8 cellular contexts compared by ENCODE assay signal in genomic region chr4:108620933-108621905, GRCh38. TPM values are rescaled to one million over a fixed set of nuclear protein-coding genes. Genes with fewer than 3 reads are reported as not detected.
DNase-seq lines count a peak whose midpoint lies in the region; ATAC-seq lines count a peak whose summit lies in the region.

No MANE protein-coding gene starts in this region.

- ATAC-seq in central memory CD8-positive, alpha-beta T cell (replicated peaks; ENCODE audit: extremely low read depth, poor library complexity, severe bottlenecking): no peak
- no peak for ATAC-seq in GM21786 (IDR thresholded peaks at IDR 0.05; ENCODE audit: unreplicated experiment)

- no peaks in the 10 kb centered on the region for H3K27me3 ChIP-seq in muscle layer of colon (ENCODE audit: control insufficient read depth in 1 of 2, insufficient read depth in 2 of 2, low read length in 2 of 2)

- H3K27me3 Mint-ChIP-seq in IgD-negative memory B cell: peaks cover 2% of the 10 kb centered on the region
- no peaks in the 10 kb centered on the region for H3K27me3 Mint-ChIP-seq in central memory CD8-positive, alpha-beta T cell

- H3K4me1 ChIP-seq in muscle layer of colon (ENCODE audit: insufficient read depth, low read length): peaks cover 13% of the 10 kb centered on the region

- H3K4me1 Mint-ChIP-seq in IgD-negative memory B cell: peaks cover 17 to 38% (median 21%) of the 10 kb centered on the region in 3 donors
- peaks cover 42% of the 10 kb centered on the region for H3K4me1 Mint-ChIP-seq in central memory CD8-positive, alpha-beta T cell

- peaks cover 44% of the 10 kb centered on the region for H3K36me3 ChIP-seq in muscle layer of colon (ENCODE audit: insufficient read depth, low read length)

- H3K4me3 Mint-ChIP-seq in IgD-negative memory B cell: peak overlapping the region; percentile 86 to 98 (median 96)
- H3K4me3 Mint-ChIP-seq in central memory CD8-positive, alpha-beta T cell: peak overlapping the region; percentile 92

- peak overlapping the region; percentile 80 for H3K9ac ChIP-seq in muscle layer of colon (ENCODE audit: low read length)

- peaks cover 3% of the 10 kb centered on the region for H3K36me3 Mint-ChIP-seq in IgD-negative memory B cell
- peaks cover 61% of the 10 kb centered on the region for H3K36me3 Mint-ChIP-seq in central memory CD8-positive, alpha-beta T cell (ENCODE audit: insufficient read depth)

- H3K27ac Mint-ChIP-seq in IgD-negative memory B cell: peak overlapping the region; percentile 83 to 97 (median 85)
- H3K27ac Mint-ChIP-seq in central memory CD8-positive, alpha-beta T cell (ENCODE audit: low read depth): peak overlapping the region; percentile 90

- peaks cover 0 to 2% (median 1%) of the 10 kb centered on the region in 3 donors for H3K9me3 Mint-ChIP-seq in IgD-negative memory B cell
- no peaks in the 10 kb centered on the region for H3K9me3 Mint-ChIP-seq in central memory CD8-positive, alpha-beta T cell

- DNase-seq in GM19240 (ENCODE audit: insufficient read length, low spot score): peak; percentile 7
- no peak for DNase-seq in central memory CD8-positive, alpha-beta T cell (ENCODE audit: low spot score in 2 of 2)
- DNase-seq in NCI-H2171 treated with DMSO at 0.1 percent for 48 hours (lab: John Stamatoyannopoulos, UW): no peak
- no peak for DNase-seq in NCI-H748 (lab: John Stamatoyannopoulos, UW; ENCODE audit: unreplicated experiment)
- DNase-seq in NCI-H1417 (lab: John Stamatoyannopoulos, UW): no peak

- H3K27ac ChIP-seq in muscle layer of colon (ENCODE audit: low read depth, low read length): peak overlapping the region; percentile 64

- no peaks in the 10 kb centered on the region for H3K9me3 ChIP-seq in muscle layer of colon (ENCODE audit: low read length)

- H3K4me3 ChIP-seq in muscle layer of colon (ENCODE audit: low read depth in 1 of 2, low read length in 2 of 2): peak overlapping the region; percentile 82 to 87

RNA-seq across cellular contexts. Expression of gene RPL34, which starts 0.8 kb away (rescaled TPM):
- 4,257 TPM for polyA plus RNA-seq in IgD-negative memory B cell

RNA-seq across cellular contexts. Expression of gene OSTC, which starts 29.2 kb away (rescaled TPM):
- polyA plus RNA-seq in IgD-negative memory B cell: 83.0 TPM
